In genomic region chr1:17434016-17434415, GRCh38 we compare ENCODE assay signal across 2 cellular contexts.
TF ChIP-seq lines count a peak whose summit lies in the region.

No MANE protein-coding gene starts in this region.

TF ChIP-seq in H1, 55 proteins besides CTCF, POLR2A, EP300 and RAD21:
- TF ChIP-seq KDM5A (IDR thresholded peaks at IDR 0.05; ENCODE audit: low read length) (no peak), NRF1 (IDR thresholded peaks at IDR 0.05; ENCODE audit: low read depth, low read length) (no peak), HDAC2 (IDR thresholded peaks at IDR 0.05; ENCODE audit: borderline replicate concordance in 1 of 2, low read depth in 2 of 2, low read length in 2 of 2) (no peak), ZNF274 (IDR thresholded peaks at IDR 0.05; ENCODE audit: borderline replicate concordance, extremely low read depth, low read length) (no peak), SP1 (IDR thresholded peaks at IDR 0.05; ENCODE audit: low read depth, low read length) (peak; percentile 19; the same call in 1 of the 2 replicates), KDM1A (IDR thresholded peaks at IDR 0.05; ENCODE audit: borderline replicate concordance, low read length) (no peak), CBX5 (IDR thresholded peaks at IDR 0.05; ENCODE audit: low read depth, low read length) (no peak), CHD7 (IDR thresholded peaks at IDR 0.05; ENCODE audit: insufficient replicate concordance, low read length) (no peak), EZH2 (IDR thresholded peaks at IDR 0.05; ENCODE audit: low read depth, low read length, severe bottlenecking) (no peak), EGR1 (IDR thresholded peaks at IDR 0.05; ENCODE audit: borderline replicate concordance, low read depth, low read length) (no peak), SIN3A (conservative IDR thresholded peaks at IDR 0.05 in 1 of 2, IDR thresholded peaks at IDR 0.05 in 1 of 2; ENCODE audit: low read depth in 1 of 2, low read length in 2 of 2) (peak in 1 of 2 experiments; percentile 50; a peak in 1 of 4 replicates), CHD2 (IDR thresholded peaks at IDR 0.05; ENCODE audit: low read length) (0 out of 2 replicates have a peak, but pooled peaks have one; percentile 35), RBBP5 (IDR thresholded peaks at IDR 0.05; ENCODE audit: borderline replicate concordance, low read depth, low read length) (no peak), TEAD4 (IDR thresholded peaks at IDR 0.05; ENCODE audit: low read depth, low read length) (peak; percentile 87), RXRA (IDR thresholded peaks at IDR 0.05; ENCODE audit: insufficient read depth, low read depth, low read length) (no peak), POLR2AphosphoS5 (IDR thresholded peaks at IDR 0.05; ENCODE audit: low read depth, low read length) (peak; percentile 66), YY1 (IDR thresholded peaks at IDR 0.05; ENCODE audit: low read depth, low read length) (0 out of 2 replicates have a peak, but pooled peaks have one; percentile 14), SIX5 (IDR thresholded peaks at IDR 0.05; ENCODE audit: low read depth, low read length) (no peak), SP2 (IDR thresholded peaks at IDR 0.05; ENCODE audit: low read length) (no peak)

TF ChIP-seq in SK-N-SH treated with all-trans-retinoic acid at 6 μM for 48 hours, 23 proteins besides CTCF, POLR2A, EP300 and RAD21:
- TF ChIP-seq TOX (CRISPR knock-in tag; IDR thresholded peaks at IDR 0.05; ENCODE audit: borderline replicate concordance), result no peak
- TF ChIP-seq CSDC2 (CRISPR knock-in tag; IDR thresholded peaks at IDR 0.05), result no peak
- TF ChIP-seq ISL1 (CRISPR knock-in tag; IDR thresholded peaks at IDR 0.05), result no peak
- TF ChIP-seq CSRNP3 (CRISPR knock-in tag; IDR thresholded peaks at IDR 0.05), result no peak
- TF ChIP-seq RARB (CRISPR knock-in tag; IDR thresholded peaks at IDR 0.05), result no peak
- TF ChIP-seq TCF4 (CRISPR knock-in tag; IDR thresholded peaks at IDR 0.05; ENCODE audit: borderline replicate concordance), result no peak
- TF ChIP-seq POU6F1 (CRISPR knock-in tag; IDR thresholded peaks at IDR 0.05; ENCODE audit: borderline replicate concordance, low read depth), result no peak
- no peak for TF ChIP-seq GLIS3 (CRISPR knock-in tag; IDR thresholded peaks at IDR 0.05)
- no peak for TF ChIP-seq OSR1 (CRISPR knock-in tag; IDR thresholded peaks at IDR 0.05)
- TF ChIP-seq ZNF8 (CRISPR knock-in tag; IDR thresholded peaks at IDR 0.05), result no peak
- no peak for TF ChIP-seq BACH2 (CRISPR knock-in tag; IDR thresholded peaks at IDR 0.05; ENCODE audit: borderline replicate concordance)
- TF ChIP-seq ARNTL (CRISPR knock-in tag; IDR thresholded peaks at IDR 0.05; ENCODE audit: borderline replicate concordance, low read depth), result no peak
